Comparison of ENCODE assay signal across 27 cellular contexts in genomic region chr2:8528863-8529262, GRCh38.
"Had no signal": no experiment of that assay in that cellular context is flagged by ENCODE, and none has a peak within 500 bp of the region (broad histone marks: within the 10 kb centered on the region; RNA-seq: fewer than 3 reads in every experiment).

No MANE protein-coding gene starts in this region.

- H3K4me3 Mint-ChIP-seq: activated CD4-positive, alpha-beta memory T cell treated with anti-CD3 and anti-CD28 coated beads, Interleukin-2, amount 10 ng/mL, durations not matched to agents 7 days and 5 days; activated CD4-positive, alpha-beta T cell treated with anti-CD3 and anti-CD28 coated beads, Interleukin-2, amount 10 ng/mL, durations not matched to agents 7 days and 5 days; activated naive CD4-positive, alpha-beta T cell treated with anti-CD3 and anti-CD28 coated beads, Interleukin-2, amount 10 ng/mL, durations not matched to agents 7 days and 5 days; activated naive CD8-positive, alpha-beta T cell treated with anti-CD3 and anti-CD28 coated beads, Interleukin-2, amount 10 ng/mL, durations not matched to agents 7 days and 5 days; activated T-cell treated with anti-CD3 and anti-CD28 coated beads, Interleukin-2, amount 50 U/mL, for 24 hours; brain; endodermal cell; naive thymus-derived CD8-positive, alpha-beta T cell; stimulated activated naive CD8-positive, alpha-beta T cell treated with anti-CD3 and anti-CD28 coated beads, Interleukin-15, Interleukin-2, amounts not matched to agents 100 ng/mL and 50 ng/mL, for 24 hours had no signal

- H3K27ac ChIP-seq: ascending aorta, cardiac muscle cell, lower lobe of right lung, skin epidermis, thoracic aorta had no signal

- H3K27me3 Mint-ChIP-seq: activated CD4-positive, alpha-beta T cell treated with anti-CD3 and anti-CD28 coated beads, Interleukin-2, amount 10 ng/mL, durations not matched to agents 7 days and 5 days; activated naive CD8-positive, alpha-beta T cell treated with anti-CD3 and anti-CD28 coated beads, Interleukin-2, amount 10 ng/mL, durations not matched to agents 7 days and 5 days; activated T-cell treated with anti-CD3 and anti-CD28 coated beads, Interleukin-2, amount 50 U/mL, for 24 hours; naive thymus-derived CD8-positive, alpha-beta T cell had no signal

- ATAC-seq: esophagus mucosa; left lobe of liver; lower lobe of right lung; naive thymus-derived CD8-positive, alpha-beta T cell; sciatic nerve had no signal

- H3K36me3 ChIP-seq: ascending aorta, cardiac muscle cell, lower lobe of right lung, thoracic aorta had no signal

- H3K4me3 ChIP-seq: ascending aorta, cardiac muscle cell, lower lobe of right lung, skin epidermis, thoracic aorta had no signal

- H3K27ac Mint-ChIP-seq: activated CD4-positive, alpha-beta T cell treated with anti-CD3 and anti-CD28 coated beads, Interleukin-2, amount 10 ng/mL, durations not matched to agents 7 days and 5 days; activated naive CD4-positive, alpha-beta T cell treated with anti-CD3 and anti-CD28 coated beads, Interleukin-2, amount 10 ng/mL, durations not matched to agents 7 days and 5 days; activated naive CD8-positive, alpha-beta T cell treated with anti-CD3 and anti-CD28 coated beads, Interleukin-2, amount 10 ng/mL, durations not matched to agents 7 days and 5 days; endodermal cell; stimulated activated naive CD8-positive, alpha-beta T cell treated with anti-CD3 and anti-CD28 coated beads, Interleukin-15, Interleukin-2, amounts not matched to agents 100 ng/mL and 50 ng/mL, for 24 hours had no signal

- H3K4me1 ChIP-seq: ascending aorta had no signal

- DNase-seq: activated CD4-positive, alpha-beta memory T cell treated with anti-CD3 and anti-CD28 coated beads, Interleukin-2, amount 10 ng/mL, durations not matched to agents 7 days and 5 days; activated CD4-positive, alpha-beta T cell treated with anti-CD3 and anti-CD28 coated beads for 1 hour; activated CD4-positive, alpha-beta T cell treated with anti-CD3 and anti-CD28 coated beads, Interleukin-2, amount 10 ng/mL, durations not matched to agents 7 days and 5 days; activated CD8-positive, alpha-beta memory T cell treated with anti-CD3 and anti-CD28 coated beads, Interleukin-2, amount 50 U/mL, for 48 hours; activated gamma-delta T cell; activated naive CD4-positive, alpha-beta T cell treated with anti-CD3 and anti-CD28 coated beads, Interleukin-2, amount 10 ng/mL, durations not matched to agents 7 days and 5 days; activated naive CD8-positive, alpha-beta T cell treated with anti-CD3 and anti-CD28 coated beads, Interleukin-2, amount 10 ng/mL, durations not matched to agents 7 days and 5 days; activated T-cell treated with anti-CD3 and anti-CD28 coated beads, Interleukin-2, amount 50 U/mL, for 24 hours; endodermal cell; foreskin fibroblast; head of caudate nucleus; hypothalamus; lower lobe of right lung; mesenchymal stem cell; naive thymus-derived CD8-positive, alpha-beta T cell; stimulated activated CD4-positive, alpha-beta T cell treated with anti-CD3 and anti-CD28 coated beads, Interleukin-12 subunit alpha, Interleukin-12 subunit beta, amount 100 ng/mL, for 4 hours; stimulated activated CD4-positive, alpha-beta T cell treated with anti-CD3 and anti-CD28 coated beads, Interleukin-4, amount 100 ng/mL, for 1 hour; trophoblast cell had no signal

- H3K36me3 Mint-ChIP-seq: brain had no signal

- H3K27me3 ChIP-seq: ascending aorta, cardiac muscle cell had no signal
